12 cellular contexts compared by ENCODE assay signal in the genomic region with DNA sequence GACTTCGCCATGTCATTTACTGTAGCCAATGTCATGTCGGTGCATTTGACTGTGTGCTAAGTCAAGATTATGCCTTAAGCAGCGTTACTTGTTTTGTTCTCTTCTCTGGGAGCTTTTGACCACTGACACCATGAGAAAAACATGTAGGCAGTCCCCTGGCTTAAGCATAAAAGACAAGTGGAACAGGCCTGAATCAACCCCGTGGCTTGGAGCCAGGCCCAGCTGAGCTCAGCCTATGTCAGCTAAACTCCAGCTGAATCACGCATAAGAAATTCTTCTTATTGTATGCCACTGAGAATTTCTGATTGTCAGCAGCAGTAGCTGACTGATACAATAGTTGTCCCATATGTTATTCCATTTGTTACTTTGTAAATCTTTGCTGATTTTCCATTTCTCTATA.
A peak's percentile ranks its signal among the peaks of the same experiment; 100 is the strongest.
DNase-seq lines count a peak whose midpoint lies in the region; ATAC-seq, FAIRE-seq and TF ChIP-seq lines count a peak whose summit lies in the region.
"Had no signal": no experiment of that assay in that cellular context is flagged by ENCODE, and none has a peak within 500 bp of the region (broad histone marks: within the 10 kb centered on the region; RNA-seq: fewer than 3 reads in every experiment).

No MANE protein-coding gene starts in this region.

- 74 to 81% (median 79%) methylated on average over 5 of the region's 5 CpGs for WGBS in small intestine, 3 donors

- ATAC-seq in mucosa of descending colon (no peak), GM21786 (IDR thresholded peaks at IDR 0.05; ENCODE audit: unreplicated experiment) (no peak), GM18517 (IDR thresholded peaks at IDR 0.05; ENCODE audit: unreplicated experiment) (no peak)
- ATAC-seq: activated CD4-positive, alpha-beta T cell treated with anti-CD3 and anti-CD28 coated beads for 36 hours; gastroesophageal sphincter had no signal

- no peak overlapping the region for H3K27ac ChIP-seq in small intestine (ENCODE audit: low read depth in 1 of 2, low read length in 1 of 2)
- H3K27ac ChIP-seq: gastroesophageal sphincter had no signal

- H3K27me3 ChIP-seq in bronchial epithelial cell (ENCODE audit: control insufficient read depth, insufficient read depth, low read length), result no peaks in the 10 kb centered on the region
- no peaks in the 10 kb centered on the region for H3K27me3 ChIP-seq in small intestine (ENCODE audit: control insufficient read depth in 2 of 2, insufficient read depth in 2 of 2, low read length in 2 of 2)
- H3K27me3 ChIP-seq: gastroesophageal sphincter had no signal

- H3K36me3 ChIP-seq in bronchial epithelial cell (ENCODE audit: control insufficient read depth, insufficient read depth, low read length) (no peaks in the 10 kb centered on the region), mucosa of descending colon (ENCODE audit: low read depth) (no peaks in the 10 kb centered on the region), small intestine (ENCODE audit: control insufficient read depth in 2 of 2, insufficient read depth in 2 of 2, low read length in 2 of 2) (no peaks in the 10 kb centered on the region)
- H3K36me3 ChIP-seq: gastroesophageal sphincter had no signal

- peak; percentile 10 for DNase-seq in AG08396 (ENCODE audit: low spot score)
- DNase-seq in HT1080 (ENCODE audit: low read depth), result peak; percentile 77
- peak; percentile 86 for DNase-seq in bronchial epithelial cell (ENCODE audit: low read depth)
- DNase-seq in mucosa of descending colon, result peak; percentile 1 to 28 (median 16)
- no peak for DNase-seq in small intestine
- no peak for DNase-seq in activated gamma-delta T cell treated with Interleukin-2 at 50 U/mL for 16 hours
- DNase-seq: activated CD4-positive, alpha-beta T cell treated with anti-CD3 and anti-CD28 coated beads for 36 hours; CD8-positive, alpha-beta memory T cell; NCI-H1694 had no signal

- FAIRE-seq in bronchial epithelial cell (lab: Jason Lieb, UNC) (no peak), small intestine (lab: Jason Lieb, UNC) (no peak)

- H3K9me3 ChIP-seq in mucosa of descending colon, result no peaks in the 10 kb centered on the region
- no peaks in the 10 kb centered on the region for H3K9me3 ChIP-seq in small intestine (ENCODE audit: control insufficient read depth, low read depth)
- H3K9me3 ChIP-seq: gastroesophageal sphincter had no signal

- H3K4me1 ChIP-seq in mucosa of descending colon (ENCODE audit: low read depth) (no peaks in the 10 kb centered on the region), small intestine (ENCODE audit: control insufficient read depth in 2 of 2, insufficient read depth in 1 of 2, low read depth in 1 of 2, low read length in 1 of 2) (no peaks in the 10 kb centered on the region)
- H3K4me1 ChIP-seq: gastroesophageal sphincter had no signal

- no peak overlapping the region for H3K4me3 ChIP-seq in bronchial epithelial cell (ENCODE audit: low read depth, low read length)
- no peak overlapping the region for H3K4me3 ChIP-seq in mucosa of descending colon
- no peak overlapping the region for H3K4me3 ChIP-seq in small intestine (ENCODE audit: low read depth in 1 of 2, low read length in 2 of 2)
- H3K4me3 ChIP-seq: gastroesophageal sphincter had no signal

- intact Hi-C loops in mucosa of descending colon (cut with DNase I, micrococcal nuclease), result no loop called here

- TF ChIP-seq CTCF in bronchial epithelial cell (IDR thresholded peaks at IDR 0.05; ENCODE audit: insufficient read depth, low read length, severe bottlenecking), result no peak
- TF ChIP-seq CTCF in mucosa of descending colon (IDR thresholded peaks at IDR 0.05), result no peak

Comparison
In these comparisons a context has a peak if more than half of its experiments do, and no peak if none do; other contexts are left out.
1. DNase-seq: peak in AG08396 (single experiment), HT1080 (single experiment), bronchial epithelial cell (single experiment) and mucosa of descending colon (3 of 3); none in small intestine (single experiment) and activated gamma-delta T cell treated with Interleukin-2 at 50 U/mL for 16 hours (single experiment).